In genomic region chr18:59911600-59911999, GRCh38 we compare ENCODE assay signal across 1 cellular context.
TF ChIP-seq lines count a peak whose summit lies in the region.

No MANE protein-coding gene starts in this region.

TF ChIP-seq in K562, 482 proteins besides CTCF, POLR2A, EP300 and RAD21 (continued from another document and continues in another):
- TF ChIP-seq CHD7 (IDR thresholded peaks at IDR 0.05; ENCODE audit: low read depth, low read length) (no peak), TRIM24 (IDR thresholded peaks at IDR 0.05) (peak; percentile 59; a peak in 3 of 4 replicates), HMG20A (CRISPR knock-in tag; conservative IDR thresholded peaks at IDR 0.05) (no peak), RBM25 (IDR thresholded peaks at IDR 0.05; ENCODE audit: low read depth, low read length, severe bottlenecking) (no peak), USF1 (CRISPR knock-in tag; IDR thresholded peaks at IDR 0.05) (no peak), VEZF1 (CRISPR knock-in tag; IDR thresholded peaks at IDR 0.05) (peak; percentile 24; the same call in 1 of the 2 replicates), NCOA6 (IDR thresholded peaks at IDR 0.05) (no peak), ZNF778 (CRISPR knock-in tag; IDR thresholded peaks at IDR 0.05) (no peak), ZNF444 (CRISPR knock-in tag; IDR thresholded peaks at IDR 0.05) (no peak), MCM2 (IDR thresholded peaks at IDR 0.05; ENCODE audit: low read depth) (no peak), ZNF41 (CRISPR knock-in tag; conservative IDR thresholded peaks at IDR 0.05) (no peak), EGR1 (conservative IDR thresholded peaks at IDR 0.05) (no peak), ZNF398 (CRISPR knock-in tag; IDR thresholded peaks at IDR 0.05) (no peak), ZNF551 (CRISPR knock-in tag; IDR thresholded peaks at IDR 0.05) (no peak), ZNF263 (CRISPR knock-in tag; IDR thresholded peaks at IDR 0.05; ENCODE audit: borderline replicate concordance) (no peak), SPI1 (IDR thresholded peaks at IDR 0.05; ENCODE audit: borderline replicate concordance, low read depth, low read length) (peak; percentile 59; the same call in 1 of the 2 replicates), CHD2 (IDR thresholded peaks at IDR 0.05; ENCODE audit: low read depth, low read length) (no peak), TBL1XR1 (IDR thresholded peaks at IDR 0.05; ENCODE audit: low read length in 2 of 2) (no peak), DPF2 (IDR thresholded peaks at IDR 0.05) (no peak), TCF15 (CRISPR knock-in tag; IDR thresholded peaks at IDR 0.05) (no peak), GABPB2 (CRISPR knock-in tag; conservative IDR thresholded peaks at IDR 0.05) (no peak), ZNF239 (CRISPR knock-in tag; IDR thresholded peaks at IDR 0.05) (no peak), ZNF232 (CRISPR knock-in tag; IDR thresholded peaks at IDR 0.05) (no peak), JUN (IDR thresholded peaks at IDR 0.05; ENCODE audit: borderline replicate concordance, low read depth, low read length) (0 out of 2 replicates have a peak, but pooled peaks have one; percentile 10), JUN (CRISPR knock-in tag; IDR thresholded peaks at IDR 0.05; ENCODE audit: borderline replicate concordance) (no peak), ESRRA (IDR thresholded peaks at IDR 0.05; ENCODE audit: borderline replicate concordance, low read depth) (peak; percentile 54; the same call in 1 of the 2 replicates), ZNF766 (CRISPR knock-in tag; conservative IDR thresholded peaks at IDR 0.05) (peak; percentile 59; the same call in 1 of the 2 replicates), CTCFL (IDR thresholded peaks at IDR 0.05; ENCODE audit: borderline replicate concordance, insufficient read depth, low read depth, low read length, poor library complexity, severe bottlenecking) (no peak), RFX1 (IDR thresholded peaks at IDR 0.05) (no peak)
- TF ChIP-seq, protein P1, sequence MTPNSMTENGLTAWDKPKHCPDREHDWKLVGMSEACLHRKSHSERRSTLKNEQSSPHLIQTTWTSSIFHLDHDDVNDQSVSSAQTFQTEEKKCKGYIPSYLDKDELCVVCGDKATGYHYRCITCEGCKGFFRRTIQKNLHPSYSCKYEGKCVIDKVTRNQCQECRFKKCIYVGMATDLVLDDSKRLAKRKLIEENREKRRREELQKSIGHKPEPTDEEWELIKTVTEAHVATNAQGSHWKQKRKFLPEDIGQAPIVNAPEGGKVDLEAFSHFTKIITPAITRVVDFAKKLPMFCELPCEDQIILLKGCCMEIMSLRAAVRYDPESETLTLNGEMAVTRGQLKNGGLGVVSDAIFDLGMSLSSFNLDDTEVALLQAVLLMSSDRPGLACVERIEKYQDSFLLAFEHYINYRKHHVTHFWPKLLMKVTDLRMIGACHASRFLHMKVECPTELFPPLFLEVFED (CRISPR knock-in tag; conservative IDR thresholded peaks at IDR 0.05) = no peak
- TF ChIP-seq, protein P2, sequence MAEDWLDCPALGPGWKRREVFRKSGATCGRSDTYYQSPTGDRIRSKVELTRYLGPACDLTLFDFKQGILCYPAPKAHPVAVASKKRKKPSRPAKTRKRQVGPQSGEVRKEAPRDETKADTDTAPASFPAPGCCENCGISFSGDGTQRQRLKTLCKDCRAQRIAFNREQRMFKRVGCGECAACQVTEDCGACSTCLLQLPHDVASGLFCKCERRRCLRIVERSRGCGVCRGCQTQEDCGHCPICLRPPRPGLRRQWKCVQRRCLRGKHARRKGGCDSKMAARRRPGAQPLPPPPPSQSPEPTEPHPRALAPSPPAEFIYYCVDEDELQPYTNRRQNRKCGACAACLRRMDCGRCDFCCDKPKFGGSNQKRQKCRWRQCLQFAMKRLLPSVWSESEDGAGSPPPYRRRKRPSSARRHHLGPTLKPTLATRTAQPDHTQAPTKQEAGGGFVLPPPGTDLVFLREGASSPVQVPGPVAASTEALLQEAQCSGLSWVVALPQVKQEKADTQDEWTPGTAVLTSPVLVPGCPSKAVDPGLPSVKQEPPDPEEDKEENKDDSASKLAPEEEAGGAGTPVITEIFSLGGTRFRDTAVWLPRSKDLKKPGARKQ (CRISPR knock-in tag; IDR thresholded peaks at IDR 0.05) = no peak
- TF ChIP-seq, protein P3, sequence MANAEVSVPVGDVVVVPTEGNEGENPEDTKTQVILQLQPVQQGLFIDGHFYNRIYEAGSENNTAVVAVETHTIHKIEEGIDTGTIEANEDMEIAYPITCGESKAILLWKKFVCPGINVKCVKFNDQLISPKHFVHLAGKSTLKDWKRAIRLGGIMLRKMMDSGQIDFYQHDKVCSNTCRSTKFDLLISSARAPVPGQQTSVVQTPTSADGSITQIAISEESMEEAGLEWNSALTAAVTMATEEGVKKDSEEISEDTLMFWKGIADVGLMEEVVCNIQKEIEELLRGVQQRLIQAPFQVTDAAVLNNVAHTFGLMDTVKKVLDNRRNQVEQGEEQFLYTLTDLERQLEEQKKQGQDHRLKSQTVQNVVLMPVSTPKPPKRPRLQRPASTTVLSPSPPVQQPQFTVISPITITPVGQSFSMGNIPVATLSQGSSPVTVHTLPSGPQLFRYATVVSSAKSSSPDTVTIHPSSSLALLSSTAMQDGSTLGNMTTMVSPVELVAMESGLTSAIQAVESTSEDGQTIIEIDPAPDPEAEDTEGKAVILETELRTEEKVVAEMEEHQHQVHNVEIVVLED (CRISPR knock-in tag; IDR thresholded peaks at IDR 0.05) = no peak
- TF ChIP-seq, protein P4, sequence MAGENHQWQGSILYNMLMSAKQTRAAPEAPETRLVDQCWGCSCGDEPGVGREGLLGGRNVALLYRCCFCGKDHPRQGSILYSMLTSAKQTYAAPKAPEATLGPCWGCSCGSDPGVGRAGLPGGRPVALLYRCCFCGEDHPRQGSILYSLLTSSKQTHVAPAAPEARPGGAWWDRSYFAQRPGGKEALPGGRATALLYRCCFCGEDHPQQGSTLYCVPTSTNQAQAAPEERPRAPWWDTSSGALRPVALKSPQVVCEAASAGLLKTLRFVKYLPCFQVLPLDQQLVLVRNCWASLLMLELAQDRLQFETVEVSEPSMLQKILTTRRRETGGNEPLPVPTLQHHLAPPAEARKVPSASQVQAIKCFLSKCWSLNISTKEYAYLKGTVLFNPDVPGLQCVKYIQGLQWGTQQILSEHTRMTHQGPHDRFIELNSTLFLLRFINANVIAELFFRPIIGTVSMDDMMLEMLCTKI (IDR thresholded peaks at IDR 0.05; ENCODE audit: partially characterized antibody) = no peak
